ENCODE assay signal across 8 cellular contexts in the genomic region with DNA sequence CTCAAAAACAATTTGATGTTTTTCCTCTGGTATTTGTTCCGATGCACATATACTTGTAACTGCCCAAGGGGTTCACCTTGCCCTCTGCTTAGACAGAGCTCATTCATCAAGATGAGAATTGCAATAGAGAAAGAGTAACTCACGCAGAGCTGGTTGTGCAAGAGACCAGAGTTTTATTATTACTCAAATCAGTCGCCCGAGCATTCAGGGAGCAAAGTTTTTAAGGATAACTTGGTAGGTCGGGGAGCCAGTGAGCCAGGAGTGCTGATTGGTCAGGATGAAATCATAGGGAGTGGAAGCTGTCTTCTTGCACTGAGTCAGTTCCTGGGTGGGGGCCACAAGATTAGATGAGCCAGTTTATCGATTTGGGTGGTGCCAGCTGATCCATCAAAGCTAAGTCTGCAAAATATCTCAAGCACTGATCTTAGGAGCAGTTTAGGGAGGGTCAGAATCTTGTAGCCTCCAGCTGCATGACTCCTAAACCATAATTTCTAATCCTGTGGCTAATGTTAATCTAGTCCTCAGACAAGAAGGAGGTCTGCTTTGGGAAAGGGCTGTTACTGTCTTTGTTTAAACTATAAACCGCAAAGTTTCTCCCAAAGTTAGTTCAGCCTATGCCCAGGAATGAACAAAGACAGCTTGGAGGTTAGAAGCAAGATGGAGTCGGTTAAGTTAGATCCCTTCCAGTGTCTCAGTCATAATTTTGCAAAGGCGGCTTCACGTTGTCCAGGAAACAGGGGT.
A peak's percentile ranks its signal among the peaks of the same experiment; 100 is the strongest.
DNase-seq lines count a peak whose midpoint lies in the region; ATAC-seq and TF ChIP-seq lines count a peak whose summit lies in the region.
"Not testable (repeated sequence)": the region's sequence is repeated elsewhere in the genome, so short reads cannot be mapped to it uniquely, and the experiment has no call there.

No MANE protein-coding gene starts in this region.

- H2BK12ac ChIP-seq in mesenchymal stem cell (ENCODE audit: low read length in 2 of 2) = peak overlapping the region in 1 of 2 experiments; percentile 31

- BruUV-seq in mammary epithelial cell (replicated peaks; lab: Mats Ljungman, UMichigan) = TSS peak; percentile 51

- POLR2A ChIA-PET in SK-N-SH (lab: Yijun Ruan, JAX) = not testable (repeated sequence)

- not testable (repeated sequence) for H3K79me1 ChIP-seq in mesenchymal stem cell (replicated peaks; ENCODE audit: low read length, poor library complexity, severe bottlenecking)

- CTCF ChIA-PET in SK-N-SH (lab: Yijun Ruan, JAX) = interaction anchor here (1.1 kb wide), 1 partner anchor 79 kb away, joined by 3 read pairs; no protein-coding TSS in a partner anchor
- CTCF ChIA-PET in mammary epithelial cell (lab: Charles Lee; ENCODE audit: low non-redundant PET) = interaction anchor here (0.6 kb wide), 1 partner anchor 67 kb away, joined by 3 read pairs; no protein-coding TSS in a partner anchor

- not testable (repeated sequence) for TF ChIP-seq EP300 in SK-N-SH (IDR thresholded peaks at IDR 0.05; ENCODE audit: borderline replicate concordance in 1 of 2, low read depth in 1 of 2, low read length in 1 of 2)

- H3F3A ChIP-seq in SK-N-SH (replicated peaks; ENCODE audit: insufficient read depth) = peaks cover 40% of the 10 kb centered on the region

- not testable (repeated sequence) for H3K36me3 Mint-ChIP-seq in stimulated activated naive B cell treated with anti-CD40 and anti-IgM and Interleukin-4, amounts not matched to agents 10 μg/mL and 1 μg/mL and 100 μg/mL, for 72 hours

- not testable (repeated sequence) for H3K36me3 ChIP-seq in SK-N-SH (replicated peaks in 1 of 2; ENCODE audit: control insufficient read depth in 1 of 2, insufficient read depth in 2 of 2, low read length in 1 of 2); mammary epithelial cell (ENCODE audit: insufficient read depth, low read length); mesenchymal stem cell (ENCODE audit: control insufficient read depth in 1 of 2, insufficient read depth in 2 of 2, low read depth in 1 of 2, low read length in 2 of 2)

- H4K8ac ChIP-seq in mesenchymal stem cell (ENCODE audit: low read length) = peak overlapping the region; percentile 57

- not testable (repeated sequence) for H4K91ac ChIP-seq in mesenchymal stem cell (ENCODE audit: low read length)

- dilution Hi-C loops in mammary epithelial cell (cut with HindIII; ENCODE audit: low sequenced_read_pairs) = loop anchor here (10.0 kb wide), 1 partner anchor 114 kb away; the partner anchor contains the start of gene RALGPS2

- H3K27me3 ChIP-seq in SK-N-SH (ENCODE audit: insufficient read depth); mammary epithelial cell (ENCODE audit: insufficient read depth, low read length); mesenchymal stem cell (ENCODE audit: control insufficient read depth in 1 of 2, insufficient read depth in 1 of 2, low read length in 2 of 2): not testable (repeated sequence)

- not testable (repeated sequence) for H3K9me2 ChIP-seq in SK-N-SH

- peak overlapping the region; percentile 51 for H3K27ac Mint-ChIP-seq in stimulated activated naive B cell treated with anti-CD40 and anti-IgM and Interleukin-4, amounts not matched to agents 10 μg/mL and 1 μg/mL and 100 μg/mL, for 72 hours

- H3K4me3 ChIP-seq in AG10803 (ENCODE audit: low read length); SK-N-SH (ENCODE audit: low read depth in 2 of 2, low read length in 1 of 2); mammary epithelial cell (replicated peaks in 1 of 3; ENCODE audit: insufficient read depth in 1 of 3, low read depth in 2 of 3, low read length in 3 of 3); fibroblast of the aortic adventitia (ENCODE audit: low read depth, low read length); mesenchymal stem cell (ENCODE audit: insufficient read depth in 1 of 2, low read depth in 1 of 2, low read length in 2 of 2): not testable (repeated sequence)

- H3K27ac ChIP-seq in SK-N-SH (ENCODE audit: low read depth in 2 of 2, low read length in 1 of 2) (peak overlapping the region in 1 of 2 experiments; percentile 93; a peak in 2 of 4 replicates), mammary epithelial cell (ENCODE audit: insufficient read depth, low read depth, low read length) (peak overlapping the region; percentile 50), mesenchymal stem cell (ENCODE audit: low read length, poor library complexity, severe bottlenecking) (peak overlapping the region; percentile 16)

- not testable (repeated sequence) for ATAC-seq in stimulated activated naive B cell treated with anti-CD40 and anti-IgM and Interleukin-4, amounts not matched to agents 10 μg/mL and 1 μg/mL and 100 μg/mL, for 72 hours (replicated peaks)

- not testable (repeated sequence) for H3K18ac ChIP-seq in mesenchymal stem cell (ENCODE audit: low read depth in 1 of 2, low read length in 2 of 2)

- peak overlapping the region; percentile 56 for H2AK5ac ChIP-seq in mesenchymal stem cell (ENCODE audit: low read length, severe bottlenecking)

- not testable (repeated sequence) for H2BK15ac ChIP-seq in mesenchymal stem cell (ENCODE audit: low read depth, poor library complexity, severe bottlenecking)

- H3K4me2 ChIP-seq in SK-N-SH; mesenchymal stem cell (ENCODE audit: low read length, poor library complexity, severe bottlenecking): not testable (repeated sequence)
- peak overlapping the region; percentile 2 for H3K4me2 ChIP-seq in mammary epithelial cell (ENCODE audit: insufficient read depth, low read depth, low read length)

- not testable (repeated sequence) for H2BK5ac ChIP-seq in mesenchymal stem cell (ENCODE audit: low read depth, low read length, poor library complexity, severe bottlenecking)

- H3K4ac ChIP-seq in mesenchymal stem cell (ENCODE audit: low read depth in 1 of 2, low read length in 2 of 2) = peak overlapping the region in 1 of 2 experiments; percentile 58

- H3K23ac ChIP-seq in mesenchymal stem cell (ENCODE audit: low read length in 2 of 2) = not testable (repeated sequence)

- not testable (repeated sequence) for H3K14ac ChIP-seq in mesenchymal stem cell (ENCODE audit: low read length in 2 of 2)

- not testable (repeated sequence) for TF ChIP-seq CTCF in AG10803 (conservative IDR thresholded peaks at IDR 0.05; ENCODE audit: low read length); SK-N-SH (IDR thresholded peaks at IDR 0.05); mammary epithelial cell (conservative IDR thresholded peaks at IDR 0.05 in 1 of 2, IDR thresholded peaks at IDR 0.05 in 1 of 2; ENCODE audit: extremely low read depth in 1 of 2, insufficient read depth in 1 of 2, low read depth in 1 of 2, low read length in 2 of 2); fibroblast of the aortic adventitia (IDR thresholded peaks at IDR 0.05; ENCODE audit: insufficient read depth, low read length)

- peaks cover 36 to 88% of the 10 kb centered on the region in 2 donors for H3K4me1 Mint-ChIP-seq in stimulated activated naive B cell treated with anti-CD40 and anti-IgM and Interleukin-4, amounts not matched to agents 10 μg/mL and 1 μg/mL and 100 μg/mL, for 72 hours

- H2BK120ac ChIP-seq in mesenchymal stem cell (ENCODE audit: low read depth, low read length) = not testable (repeated sequence)

- not testable (repeated sequence) for TF ChIP-seq RAD21 in SK-N-SH (IDR thresholded peaks at IDR 0.05; ENCODE audit: low read length)

- H3K4me1 ChIP-seq in SK-N-SH (ENCODE audit: control insufficient read depth in 1 of 2, insufficient read depth in 2 of 2, low read depth in 1 of 2, low read length in 1 of 2) (peaks cover 0 to 22% of the 10 kb centered on the region in 2 experiments), mammary epithelial cell (ENCODE audit: insufficient read depth, low read length) (peaks cover 46% of the 10 kb centered on the region), mesenchymal stem cell (ENCODE audit: control insufficient read depth, insufficient read depth, low read depth, low read length) (peaks cover 14% of the 10 kb centered on the region)

- not testable (repeated sequence) for H3K27me3 Mint-ChIP-seq in stimulated activated naive B cell treated with anti-CD40 and anti-IgM and Interleukin-4, amounts not matched to agents 10 μg/mL and 1 μg/mL and 100 μg/mL, for 72 hours

- DNase-seq in AG10803 (ENCODE audit: low read depth) = peak; percentile 88
- DNase-seq in H4 (ENCODE audit: low spot score) = peak; percentile 60
- peak; percentile 75 for DNase-seq in MV-4-11 (lab: John Stamatoyannopoulos, UW)
- not testable (repeated sequence) for DNase-seq in SK-N-SH; stimulated activated naive B cell treated with anti-CD40 and anti-IgM and Interleukin-4, amounts not matched to agents 10 μg/mL and 1 μg/mL and 100 μg/mL, for 72 hours
- peak; percentile 77 for DNase-seq in mammary epithelial cell
- DNase-seq in fibroblast of the aortic adventitia (ENCODE audit: low read depth) = peak; percentile 99
- peak; percentile 50 for DNase-seq in mesenchymal stem cell

- H3K9me3 Mint-ChIP-seq in stimulated activated naive B cell treated with anti-CD40 and anti-IgM and Interleukin-4, amounts not matched to agents 10 μg/mL and 1 μg/mL and 100 μg/mL, for 72 hours = not testable (repeated sequence)

- intact Hi-C loops in mammary epithelial cell (cut with micrococcal nuclease) = not testable (repeated sequence)

- not testable (repeated sequence) for H3K79me2 ChIP-seq in SK-N-SH (ENCODE audit: insufficient read depth); mammary epithelial cell (ENCODE audit: insufficient read depth, low read length)

- WGBS in SK-N-SH (ENCODE audit: low lambda C conversion rate) = 71% methylated on average over 10 of the region's 10 CpGs
- WGBS in mammary epithelial cell (ENCODE audit: low coverage, missing lambda C conversion rate) = 48% methylated on average over 10 of the region's 10 CpGs
- 86% methylated on average over 9 of the region's 10 CpGs for WGBS in mesenchymal stem cell

- not testable (repeated sequence) for H3K9ac ChIP-seq in SK-N-SH; mammary epithelial cell (ENCODE audit: insufficient read depth, low read length)
- peak overlapping the region; percentile 89 for H3K9ac ChIP-seq in mesenchymal stem cell (ENCODE audit: low read length)

- not testable (repeated sequence) for H4K20me1 ChIP-seq in SK-N-SH (ENCODE audit: insufficient read depth); mammary epithelial cell (ENCODE audit: insufficient read depth, low read length)

- H3K4me3 Mint-ChIP-seq in stimulated activated naive B cell treated with anti-CD40 and anti-IgM and Interleukin-4, amounts not matched to agents 10 μg/mL and 1 μg/mL and 100 μg/mL, for 72 hours = not testable (repeated sequence)

- in situ Hi-C loops in mammary epithelial cell (cut with MboI; ENCODE audit: low sequenced_read_pairs in 2 of 2) = not testable (repeated sequence)

- H2AFZ ChIP-seq in SK-N-SH (ENCODE audit: low read depth) = 0 out of 2 replicates have a peak overlapping the region, but pooled peaks have one; percentile 26
- peak overlapping the region; percentile 9 for H2AFZ ChIP-seq in mammary epithelial cell (ENCODE audit: low read depth, low read length)
- H2AFZ ChIP-seq in mesenchymal stem cell (ENCODE audit: low read depth, low read length) = not testable (repeated sequence)

- not testable (repeated sequence) for H3K9me3 ChIP-seq in SK-N-SH; mammary epithelial cell (replicated peaks; ENCODE audit: insufficient read depth, low read length); mesenchymal stem cell (ENCODE audit: control insufficient read depth, low read length)
